ENCODE assay signal across 9 cellular contexts in the genomic region with DNA sequence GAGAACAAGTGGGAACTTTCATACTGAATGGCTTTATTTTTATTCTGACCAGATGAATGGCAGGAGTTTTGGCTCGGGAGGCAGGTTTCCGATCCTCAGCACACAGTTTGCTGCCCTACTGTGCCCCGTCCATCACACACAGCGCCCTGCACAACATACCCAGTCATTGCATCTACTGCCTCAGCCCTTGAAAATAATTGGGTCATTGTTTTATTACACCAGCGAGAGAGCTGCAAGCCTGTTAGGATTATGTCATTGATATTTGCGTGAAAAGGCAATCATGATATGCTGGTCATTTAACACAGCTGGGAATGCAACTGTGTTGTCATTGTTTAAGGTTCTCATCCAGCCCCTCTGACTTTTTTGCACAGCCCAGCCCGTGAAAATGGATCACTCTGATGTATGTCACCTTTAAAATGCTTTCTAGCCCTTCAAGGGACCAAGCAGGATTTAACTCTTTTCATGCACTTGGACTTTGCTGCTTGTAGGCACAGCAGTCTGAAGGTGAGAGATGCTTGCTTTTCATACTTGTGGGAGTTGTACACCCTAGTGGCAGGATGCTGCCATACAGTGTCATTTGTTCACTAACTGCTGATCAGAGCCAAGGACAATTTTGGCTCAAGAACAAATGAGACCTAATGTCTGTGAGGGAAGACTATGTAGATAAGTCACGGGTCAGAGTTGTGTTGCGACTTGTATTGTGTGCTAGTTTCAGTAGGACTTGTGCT.
DNase-seq lines count a peak whose midpoint lies in the region; ATAC-seq and TF ChIP-seq lines count a peak whose summit lies in the region.
"Had no signal": no experiment of that assay in that cellular context is flagged by ENCODE, and none has a peak within 500 bp of the region (broad histone marks: within the 10 kb centered on the region; RNA-seq: fewer than 3 reads in every experiment).

No MANE protein-coding gene starts in this region.

- ATAC-seq in HG03139 (IDR thresholded peaks at IDR 0.05; ENCODE audit: unreplicated experiment): no peak

- H3K4me3 ChIP-seq in choroid plexus epithelial cell (ENCODE audit: low read depth, low read length): no peak overlapping the region
- H3K4me3 ChIP-seq: BLaER1 had no signal

- H3K4me3 Mint-ChIP-seq in T-helper 2 cell treated with Interferon-gamma antibody and Interleukin-4, amounts not matched to agents 5 μg/mL and 100 μg/mL, for 36 hours: no peak overlapping the region

- DNase-seq in NCI-H2227 (lab: John Stamatoyannopoulos, UW; ENCODE audit: unreplicated experiment) (peak; percentile 5), NCI-H2227 treated with DMSO at 0.1 percent for 48 hours (lab: John Stamatoyannopoulos, UW) (no peak), KBM-7 (peak; percentile 28), choroid plexus epithelial cell (ENCODE audit: low read depth) (peak; percentile 12), putamen (ENCODE audit: low spot score) (peak; percentile 86), NCI-H1092 treated with DMSO at 0.1 percent for 48 hours (lab: John Stamatoyannopoulos, UW) (no peak)
- DNase-seq in T-helper 2 cell treated with Interferon-gamma antibody and Interleukin-4, amounts not matched to agents 5 μg/mL and 100 μg/mL, for 36 hours (ENCODE audit: low spot score): no peak

- no peaks in the 10 kb centered on the region for H3K9me3 Mint-ChIP-seq in T-helper 2 cell treated with Interferon-gamma antibody and Interleukin-4, amounts not matched to agents 5 μg/mL and 100 μg/mL, for 36 hours

- TF ChIP-seq CTCF in choroid plexus epithelial cell (conservative IDR thresholded peaks at IDR 0.05; ENCODE audit: low read depth, low read length): peak; percentile 31

- H3K27me3 Mint-ChIP-seq in T-helper 2 cell treated with Interferon-gamma antibody and Interleukin-4, amounts not matched to agents 5 μg/mL and 100 μg/mL, for 36 hours (ENCODE audit: low read depth): no peaks in the 10 kb centered on the region

- in situ Hi-C loops in KBM-7 (cut with MboI; ENCODE audit: low pct_unique_long_range_greater_than_20kb, low sequenced_read_pairs): loop anchor here (25.0 kb wide), 2 partner anchors 509 to 934 kb away; a partner anchor contains a TSS

- no peaks in the 10 kb centered on the region for H3K36me3 Mint-ChIP-seq in T-helper 2 cell treated with Interferon-gamma antibody and Interleukin-4, amounts not matched to agents 5 μg/mL and 100 μg/mL, for 36 hours (ENCODE audit: low read depth)

- no peaks in the 10 kb centered on the region for H3K4me1 Mint-ChIP-seq in T-helper 2 cell treated with Interferon-gamma antibody and Interleukin-4, amounts not matched to agents 5 μg/mL and 100 μg/mL, for 36 hours (ENCODE audit: low read depth)

- no peak overlapping the region for H3K27ac Mint-ChIP-seq in T-helper 2 cell treated with Interferon-gamma antibody and Interleukin-4, amounts not matched to agents 5 μg/mL and 100 μg/mL, for 36 hours

Comparison
In these comparisons a context has a peak if more than half of its experiments do, and no peak if none do; other contexts are left out.
1. DNase-seq: peak in NCI-H2227 (single experiment), KBM-7 (single experiment), choroid plexus epithelial cell (single experiment) and putamen (single experiment); none in NCI-H2227 treated with DMSO at 0.1 percent for 48 hours (single experiment), NCI-H1092 treated with DMSO at 0.1 percent for 48 hours (single experiment) and T-helper 2 cell treated with Interferon-gamma antibody and Interleukin-4, amounts not matched to agents 5 μg/mL and 100 μg/mL, for 36 hours (single experiment).